ENCODE assay signal across 8 cellular contexts in genomic region chr13:73058741-73059459, GRCh38. TPM values are rescaled to one million over a fixed set of nuclear protein-coding genes. Genes with fewer than 3 reads are reported as not detected.
DNase-seq lines count a peak whose midpoint lies in the region; ATAC-seq and TF ChIP-seq lines count a peak whose summit lies in the region.

KLF5 (plus strand) TSS chr13:73059005; CDS start chr13:73059328, 323 bp downstream.

- no peak for TF ChIP-seq CTCF in BE2C (IDR thresholded peaks at IDR 0.05; ENCODE audit: low read depth, low read length)
- TF ChIP-seq CTCF in left lung (IDR thresholded peaks at IDR 0.05): no peak

- intact Hi-C loops in left lung (cut with DNase I): no loop called here

- peak within 1 kb of the TSS; percentile 88 to 89 for H3K27ac ChIP-seq in left lung

- H3K27me3 ChIP-seq in BE2C (peaks cover 9% of the 10 kb centered on the region), left lung (peaks cover 10 to 53% of the 10 kb centered on the region in 2 donors)

- H3K4me3 ChIP-seq in BE2C (ENCODE audit: low read depth, low read length) (peak within 1 kb of the TSS; percentile 63), left lung (peak within 1 kb of the TSS; percentile 73 to 75)

- H3K4me1 ChIP-seq in BE2C: peaks cover 15% of the 10 kb centered on the region; the same call in 1 of the 2 replicates
- H3K4me1 ChIP-seq in left lung: peaks cover 5 to 32% of the 10 kb centered on the region in 2 donors

- peak; percentile 61 for TF ChIP-seq POLR2A in GM19193 (IDR thresholded peaks at IDR 0.05; ENCODE audit: extremely low read depth, insufficient read depth, insufficient read length)

- peak; percentile 94 for ATAC-seq in HG03378 (IDR thresholded peaks at IDR 0.05; ENCODE audit: unreplicated experiment)
- peak; percentile 93 for ATAC-seq in left lung

- peak; percentile 98 for DNase-seq in BE2C
- peak; percentile 86 for DNase-seq in NCI-H510A (lab: John Stamatoyannopoulos, UW)
- peak; percentile 98 for DNase-seq in activated CD4-positive, alpha-beta T cell treated with anti-CD3 and anti-CD28 coated beads for 48 hours
- peak; percentile 48 for DNase-seq in cortex of kidney (lab: John Stamatoyannopoulos, UW)
- DNase-seq in left lung: peak; percentile 96 to 100
- peak; percentile 95 for DNase-seq in stimulated activated CD4-positive, alpha-beta T cell treated with anti-CD3 and anti-CD28 coated beads, Interleukin-2, amount 100 ng/mL, for 4 hours (ENCODE audit: low read depth)

- no peaks in the 10 kb centered on the region for H3K9me3 ChIP-seq in BE2C
- H3K9me3 ChIP-seq in left lung: no peaks in the 10 kb centered on the region

- H3K36me3 ChIP-seq in BE2C: no peaks in the 10 kb centered on the region
- H3K36me3 ChIP-seq in left lung: peaks cover 0 to 5% of the 10 kb centered on the region in 2 donors

RNA-seq across cellular contexts. Expression of gene KLF5, which starts in this region (rescaled TPM):
- polyA plus RNA-seq in BE2C (2012; ENCODE audit: insufficient read depth, insufficient read length, low read depth): 0.40 TPM
- 10 to 100 TPM; 34.4 to 52.9 TPM for total RNA-seq in left lung

Comparison
In these comparisons a context has a peak if more than half of its experiments do, and no peak if none do; other contexts are left out.
1. Peak in every context shown above with its lines: DNase-seq, ATAC-seq, H3K4me3 ChIP-seq and H3K27ac ChIP-seq.
2. DNase-seq: peak in every context shown above with its lines; median percentile 98 in BE2C; 98 in activated CD4-positive, alpha-beta T cell treated with anti-CD3 and anti-CD28 coated beads for 48 hours; 98 in left lung; 95 in stimulated activated CD4-positive, alpha-beta T cell treated with anti-CD3 and anti-CD28 coated beads, Interleukin-2, amount 100 ng/mL, for 4 hours; 86 in NCI-H510A; 48 in cortex of kidney.